ENCODE assay signal across 8 cellular contexts in the genomic region with DNA sequence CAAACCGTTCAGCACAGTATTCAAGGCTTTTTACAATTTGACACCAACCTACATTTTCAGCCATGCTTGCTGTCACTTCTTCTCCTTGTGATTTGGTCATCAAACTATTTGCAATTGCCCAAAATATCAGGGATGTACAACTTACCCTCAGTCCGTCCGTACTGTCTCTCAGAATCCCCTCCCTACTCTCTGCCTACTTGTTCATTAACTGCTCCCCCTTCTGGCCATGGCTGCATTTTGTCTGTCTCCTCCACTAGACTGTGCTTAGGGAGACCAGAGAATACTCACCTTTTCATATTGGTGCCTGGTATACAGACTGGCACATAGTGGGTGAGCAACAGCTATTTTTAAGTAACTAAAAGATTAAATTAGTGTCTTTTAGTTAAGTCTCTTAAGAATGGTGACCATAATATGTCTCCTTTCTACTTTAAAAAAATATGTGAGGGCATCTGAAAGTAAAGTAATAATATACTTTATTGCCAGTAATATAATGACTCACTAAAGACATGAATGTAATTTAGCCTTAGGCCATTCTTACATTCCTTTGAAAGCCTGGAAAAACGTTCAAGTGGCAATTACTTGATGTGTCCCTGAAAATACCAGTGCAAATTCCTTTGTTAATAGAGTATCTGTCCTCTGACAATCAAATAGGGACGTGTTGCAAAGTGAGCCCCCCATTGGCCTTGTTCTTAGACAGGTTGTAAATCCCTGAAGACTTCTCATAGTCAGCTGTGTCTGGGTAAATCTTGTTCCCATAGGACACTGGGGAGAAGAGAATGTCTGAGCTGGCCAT. TPM values are rescaled to one million over a fixed set of nuclear protein-coding genes. Genes with fewer than 3 reads are reported as not detected.
DNase-seq lines count a peak whose midpoint lies in the region; ATAC-seq and TF ChIP-seq lines count a peak whose summit lies in the region.

No MANE protein-coding gene starts in this region.

- peak; percentile 19 for DNase-seq in COLO829 (ENCODE audit: low spot score)
- peak; percentile 42 for DNase-seq in HT1080 (ENCODE audit: low read depth)
- DNase-seq in SW480 (ENCODE audit: low spot score) = peak; percentile 26
- DNase-seq in endodermal cell = peak; percentile 89
- peak; percentile 24 for DNase-seq in naive B cell
- no peak for DNase-seq in T-helper 2 cell treated with Interferon-gamma antibody and Interleukin-4, amounts not matched to agents 5 μg/mL and 100 μg/mL, for 36 hours (ENCODE audit: low spot score)

- peak; percentile 67 for ATAC-seq in GM18907 (IDR thresholded peaks at IDR 0.05; ENCODE audit: unreplicated experiment)
- peak; percentile 58 to 72 for ATAC-seq in naive B cell (ENCODE audit: low read depth in 2 of 2)
- no peak for ATAC-seq in HG02588 (IDR thresholded peaks at IDR 0.05; ENCODE audit: unreplicated experiment)

- H3K27me3 Mint-ChIP-seq in endodermal cell (ENCODE audit: insufficient read depth) (no peaks in the 10 kb centered on the region), naive B cell (peaks cover 21 to 26% (median 22%) of the 10 kb centered on the region in 3 donors)
- H3K27me3 Mint-ChIP-seq in T-helper 2 cell treated with Interferon-gamma antibody and Interleukin-4, amounts not matched to agents 5 μg/mL and 100 μg/mL, for 36 hours (ENCODE audit: low read depth) = peaks cover 11% of the 10 kb centered on the region

- no peak overlapping the region for H3K9ac ChIP-seq in endodermal cell (ENCODE audit: extremely low read depth, low read length, poor library complexity, severe bottlenecking)

- no peak overlapping the region for H3K27ac ChIP-seq in endodermal cell (ENCODE audit: low read depth, low read length)

- H3K4me3 Mint-ChIP-seq in endodermal cell = no peak overlapping the region
- no peak overlapping the region for H3K4me3 Mint-ChIP-seq in naive B cell
- H3K4me3 Mint-ChIP-seq in T-helper 2 cell treated with Interferon-gamma antibody and Interleukin-4, amounts not matched to agents 5 μg/mL and 100 μg/mL, for 36 hours = no peak overlapping the region

- H3K27ac Mint-ChIP-seq in endodermal cell = no peak overlapping the region
- H3K27ac Mint-ChIP-seq in naive B cell = peak overlapping the region in 1 of 6 donors; percentile 19
- H3K27ac Mint-ChIP-seq in T-helper 2 cell treated with Interferon-gamma antibody and Interleukin-4, amounts not matched to agents 5 μg/mL and 100 μg/mL, for 36 hours = no peak overlapping the region

- no peaks in the 10 kb centered on the region for H3K27me3 ChIP-seq in endodermal cell (ENCODE audit: control insufficient read depth, insufficient read depth, low read length, poor library complexity, severe bottlenecking)

- peaks cover 13% of the 10 kb centered on the region for H3K4me1 ChIP-seq in endodermal cell (ENCODE audit: control insufficient read depth, insufficient read depth, low read length)

- H3K4me1 Mint-ChIP-seq in endodermal cell = peaks cover 19% of the 10 kb centered on the region
- H3K4me1 Mint-ChIP-seq in naive B cell = peaks cover 0 to 4% (median 0%) of the 10 kb centered on the region in 3 donors
- H3K4me1 Mint-ChIP-seq in T-helper 2 cell treated with Interferon-gamma antibody and Interleukin-4, amounts not matched to agents 5 μg/mL and 100 μg/mL, for 36 hours (ENCODE audit: low read depth) = no peaks in the 10 kb centered on the region

- H3K36me3 Mint-ChIP-seq in endodermal cell (ENCODE audit: low read depth) = no peaks in the 10 kb centered on the region
- no peaks in the 10 kb centered on the region for H3K36me3 Mint-ChIP-seq in naive B cell
- no peaks in the 10 kb centered on the region for H3K36me3 Mint-ChIP-seq in T-helper 2 cell treated with Interferon-gamma antibody and Interleukin-4, amounts not matched to agents 5 μg/mL and 100 μg/mL, for 36 hours (ENCODE audit: low read depth)

- H3K4me3 ChIP-seq in endodermal cell (ENCODE audit: low read length) = no peak overlapping the region

- H3K9me3 ChIP-seq in endodermal cell (ENCODE audit: control insufficient read depth, low read length) = no peaks in the 10 kb centered on the region

- 74 to 75% methylated on average over 5 of the region's 5 CpGs for WGBS in endodermal cell (ENCODE audit: insufficient coverage in 1 of 2, insufficient read length in 1 of 2), 2 experiments

- H3K9me3 Mint-ChIP-seq in endodermal cell (no peaks in the 10 kb centered on the region), naive B cell (no peaks in the 10 kb centered on the region)
- no peaks in the 10 kb centered on the region for H3K9me3 Mint-ChIP-seq in T-helper 2 cell treated with Interferon-gamma antibody and Interleukin-4, amounts not matched to agents 5 μg/mL and 100 μg/mL, for 36 hours

- H3K36me3 ChIP-seq in endodermal cell (ENCODE audit: control insufficient read depth, insufficient read depth, low read length) = no peaks in the 10 kb centered on the region

- TF ChIP-seq CTCF in endodermal cell (conservative IDR thresholded peaks at IDR 0.05) = peak; percentile 82

RNA-seq across cellular contexts. Expression of gene PRLR, which starts 27.8 kb away (rescaled TPM):
- total RNA-seq in HT1080 (2014; rRNA removed; shearing (Covaris generic)) = 0.34 and 1.7 TPM in 2 replicates
- 0.29 and 0.35 TPM in 2 replicates for polyA plus RNA-seq in HT1080 (2015; cell fraction: cytosol; rRNA removed)
- 0.05 and 0.70 TPM in 2 replicates for polyA plus RNA-seq in HT1080 (2015; cell fraction: nucleus; rRNA removed)
- 1 to 10 TPM; 4.1 to 6.5 TPM for total RNA-seq in endodermal cell
- 6.5 TPM for polyA plus RNA-seq in endodermal cell (2013, experiment 1 of 2)
- 10.4 TPM for polyA plus RNA-seq in endodermal cell (2013, experiment 2 of 2)
- polyA plus RNA-seq in naive B cell (ENCODE audit: low read depth in 6 of 6) = not detected
